In genomic region chr21:14591882-14592281, GRCh38 we compare ENCODE assay signal across 11 cellular contexts. TPM values are rescaled to one million over a fixed set of nuclear protein-coding genes. Genes with fewer than 3 reads are reported as not detected.
DNase-seq lines count a peak whose midpoint lies in the region; ATAC-seq and TF ChIP-seq lines count a peak whose summit lies in the region.
"Had no signal": no experiment of that assay in that cellular context is flagged by ENCODE, and none has a peak within 500 bp of the region (broad histone marks: within the 10 kb centered on the region; RNA-seq: fewer than 3 reads in every experiment).

No MANE protein-coding gene starts in this region.

- DNase-seq in SIG-M5 treated with dmso at 0.1 percent for 504 hours (lab: John Stamatoyannopoulos, UW; ENCODE audit: unreplicated experiment) (peak; percentile 63), SIG-M5 (lab: John Stamatoyannopoulos, UW) (no peak), SKM-1 (lab: John Stamatoyannopoulos, UW; ENCODE audit: unreplicated experiment) (peak; percentile 86), foreskin keratinocyte (peak; percentile 12 to 13), G401 (ENCODE audit: low spot score) (no peak)
- DNase-seq in stimulated activated naive B cell treated with anti-CD40 and anti-IgM and Interleukin-4, amounts not matched to agents 10 μg/mL and 1 μg/mL and 100 μg/mL, for 72 hours = no peak
- DNase-seq in effector memory CD4-positive, alpha-beta T cell = no peak
- DNase-seq: activated T-cell treated with anti-CD3 and anti-CD28 coated beads, Interleukin-2, amount 50 U/mL, for 4 hours; islet precursor cell; NCI-H2081 treated with DMSO at 0.1 percent for 48 hours had no signal

- H3K4me3 Mint-ChIP-seq in stimulated activated naive B cell treated with anti-CD40 and anti-IgM and Interleukin-4, amounts not matched to agents 10 μg/mL and 1 μg/mL and 100 μg/mL, for 72 hours = no peak overlapping the region

- H3K9me3 ChIP-seq in effector memory CD4-positive, alpha-beta T cell (ENCODE audit: control insufficient read depth, low read length) = no peaks in the 10 kb centered on the region

- no peak for TF ChIP-seq CTCF in foreskin keratinocyte (conservative IDR thresholded peaks at IDR 0.05)

- H3K27ac ChIP-seq in foreskin keratinocyte = no peak overlapping the region
- no peak overlapping the region for H3K27ac ChIP-seq in effector memory CD4-positive, alpha-beta T cell (ENCODE audit: insufficient read depth, low read length, poor library complexity, severe bottlenecking)

- in situ Hi-C loops in G401 (cut with HindIII; ENCODE audit: low sequenced_read_pairs) = no loop called here

- peaks cover 35 to 50% of the 10 kb centered on the region in 2 donors for H3K36me3 Mint-ChIP-seq in stimulated activated naive B cell treated with anti-CD40 and anti-IgM and Interleukin-4, amounts not matched to agents 10 μg/mL and 1 μg/mL and 100 μg/mL, for 72 hours

- H3K27me3 ChIP-seq in foreskin keratinocyte = no peaks in the 10 kb centered on the region
- H3K27me3 ChIP-seq in effector memory CD4-positive, alpha-beta T cell (replicated peaks; ENCODE audit: control insufficient read depth, insufficient read depth, low read length, poor library complexity, severe bottlenecking) = no peaks in the 10 kb centered on the region

- H3K27me3 Mint-ChIP-seq in stimulated activated naive B cell treated with anti-CD40 and anti-IgM and Interleukin-4, amounts not matched to agents 10 μg/mL and 1 μg/mL and 100 μg/mL, for 72 hours = no peaks in the 10 kb centered on the region

- H3K27ac Mint-ChIP-seq in stimulated activated naive B cell treated with anti-CD40 and anti-IgM and Interleukin-4, amounts not matched to agents 10 μg/mL and 1 μg/mL and 100 μg/mL, for 72 hours = peak overlapping the region; percentile 2

- no peaks in the 10 kb centered on the region for H3K4me1 ChIP-seq in foreskin keratinocyte
- peaks cover 6% of the 10 kb centered on the region for H3K4me1 ChIP-seq in effector memory CD4-positive, alpha-beta T cell (ENCODE audit: control insufficient read depth, insufficient read depth, low read length, poor library complexity, severe bottlenecking)

- H3K4me1 Mint-ChIP-seq in stimulated activated naive B cell treated with anti-CD40 and anti-IgM and Interleukin-4, amounts not matched to agents 10 μg/mL and 1 μg/mL and 100 μg/mL, for 72 hours = peaks cover 9 to 14% of the 10 kb centered on the region in 2 donors

- no peak for ATAC-seq in foreskin keratinocyte
- peak; percentile 72 to 81 for ATAC-seq in stimulated activated naive B cell treated with anti-CD40 and anti-IgM and Interleukin-4, amounts not matched to agents 10 μg/mL and 1 μg/mL and 100 μg/mL, for 72 hours (replicated peaks)
- ATAC-seq in HG02973 (IDR thresholded peaks at IDR 0.05; ENCODE audit: unreplicated experiment) = no peak

- no peaks in the 10 kb centered on the region for H3K36me3 ChIP-seq in effector memory CD4-positive, alpha-beta T cell (ENCODE audit: control insufficient read depth, insufficient read depth, low read length)

- peaks cover 4 to 5% of the 10 kb centered on the region in 2 donors for H3K9me3 Mint-ChIP-seq in stimulated activated naive B cell treated with anti-CD40 and anti-IgM and Interleukin-4, amounts not matched to agents 10 μg/mL and 1 μg/mL and 100 μg/mL, for 72 hours

- H3K4me3 ChIP-seq in effector memory CD4-positive, alpha-beta T cell (ENCODE audit: insufficient read depth, low read depth, low read length, poor library complexity, severe bottlenecking) = no peak overlapping the region

RNA-seq across cellular contexts. Expression of gene SAMSN1, which starts 45.8 kb away (rescaled TPM):
- not detected in 2 replicates for total RNA-seq in foreskin keratinocyte
- not detected in 2 replicates for polyA plus RNA-seq in foreskin keratinocyte
- total RNA-seq in G401 (2014; rRNA removed; shearing (Covaris generic)) = not detected in 2 replicates

Comparison
In these comparisons a context has a peak if more than half of its experiments do, and no peak if none do; other contexts are left out.
1. DNase-seq: peak in SIG-M5 treated with dmso at 0.1 percent for 504 hours (single experiment), SKM-1 (single experiment) and foreskin keratinocyte (2 of 2); none in SIG-M5 (single experiment), stimulated activated naive B cell treated with anti-CD40 and anti-IgM and Interleukin-4, amounts not matched to agents 10 μg/mL and 1 μg/mL and 100 μg/mL, for 72 hours (single experiment), G401 (single experiment) and effector memory CD4-positive, alpha-beta T cell (0 of 3).
2. ATAC-seq: peak in stimulated activated naive B cell treated with anti-CD40 and anti-IgM and Interleukin-4, amounts not matched to agents 10 μg/mL and 1 μg/mL and 100 μg/mL, for 72 hours (2 of 2); none in foreskin keratinocyte (single experiment) and HG02973 (single experiment).